1 cellular context compared by ENCODE assay signal in the genomic region with DNA sequence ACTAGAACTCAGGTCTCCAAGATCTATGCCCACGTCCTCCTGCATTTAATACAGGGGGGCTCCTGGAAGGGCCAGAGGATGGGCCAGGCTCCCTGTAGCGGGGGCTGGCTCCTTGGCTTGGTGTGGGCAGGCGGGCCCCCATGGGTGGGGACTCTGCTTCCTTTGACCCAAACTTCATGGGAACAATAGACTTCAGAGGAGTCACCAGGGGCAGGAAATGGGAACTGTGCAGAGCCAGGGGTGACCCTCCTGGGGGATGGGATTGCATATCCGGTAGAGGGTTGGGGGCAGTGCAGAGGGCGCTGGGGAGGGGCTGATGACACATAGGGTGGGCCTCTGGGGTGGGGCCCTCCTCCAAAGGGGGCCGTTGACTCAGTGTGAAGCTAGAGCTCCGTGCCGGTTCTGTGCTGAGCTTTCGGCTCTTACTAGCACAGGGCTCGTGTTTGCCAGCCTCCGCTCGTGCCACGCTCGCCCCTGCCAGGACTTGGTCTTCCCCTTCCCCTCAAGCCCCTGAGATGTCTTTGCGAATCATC.
TF ChIP-seq lines count a peak whose summit lies in the region.

No MANE protein-coding gene starts in this region.

TF ChIP-seq in GM23338, 12 proteins besides CTCF, POLR2A, EP300 and RAD21:
- TF ChIP-seq ZNF462 (CRISPR knock-in tag; IDR thresholded peaks at IDR 0.05) (no peak), CREB1 (CRISPR knock-in tag; IDR thresholded peaks at IDR 0.05; ENCODE audit: low read depth) (peak; percentile 39), ZNF331 (CRISPR knock-in tag; IDR thresholded peaks at IDR 0.05; ENCODE audit: low read depth) (no peak), NANOG (IDR thresholded peaks at IDR 0.05; ENCODE audit: borderline replicate concordance) (peak; percentile 27; the same call in 1 of the 2 replicates), POLR2AphosphoS5 (IDR thresholded peaks at IDR 0.05; ENCODE audit: low read depth) (peak; percentile 60)
- TF ChIP-seq, protein P1, sequence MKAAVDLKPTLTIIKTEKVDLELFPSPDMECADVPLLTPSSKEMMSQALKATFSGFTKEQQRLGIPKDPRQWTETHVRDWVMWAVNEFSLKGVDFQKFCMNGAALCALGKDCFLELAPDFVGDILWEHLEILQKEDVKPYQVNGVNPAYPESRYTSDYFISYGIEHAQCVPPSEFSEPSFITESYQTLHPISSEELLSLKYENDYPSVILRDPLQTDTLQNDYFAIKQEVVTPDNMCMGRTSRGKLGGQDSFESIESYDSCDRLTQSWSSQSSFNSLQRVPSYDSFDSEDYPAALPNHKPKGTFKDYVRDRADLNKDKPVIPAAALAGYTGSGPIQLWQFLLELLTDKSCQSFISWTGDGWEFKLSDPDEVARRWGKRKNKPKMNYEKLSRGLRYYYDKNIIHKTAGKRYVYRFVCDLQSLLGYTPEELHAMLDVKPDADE (IDR thresholded peaks at IDR 0.05) = peak; percentile 96
